Comparison of ENCODE assay signal across 1 cellular context in the genomic region with DNA sequence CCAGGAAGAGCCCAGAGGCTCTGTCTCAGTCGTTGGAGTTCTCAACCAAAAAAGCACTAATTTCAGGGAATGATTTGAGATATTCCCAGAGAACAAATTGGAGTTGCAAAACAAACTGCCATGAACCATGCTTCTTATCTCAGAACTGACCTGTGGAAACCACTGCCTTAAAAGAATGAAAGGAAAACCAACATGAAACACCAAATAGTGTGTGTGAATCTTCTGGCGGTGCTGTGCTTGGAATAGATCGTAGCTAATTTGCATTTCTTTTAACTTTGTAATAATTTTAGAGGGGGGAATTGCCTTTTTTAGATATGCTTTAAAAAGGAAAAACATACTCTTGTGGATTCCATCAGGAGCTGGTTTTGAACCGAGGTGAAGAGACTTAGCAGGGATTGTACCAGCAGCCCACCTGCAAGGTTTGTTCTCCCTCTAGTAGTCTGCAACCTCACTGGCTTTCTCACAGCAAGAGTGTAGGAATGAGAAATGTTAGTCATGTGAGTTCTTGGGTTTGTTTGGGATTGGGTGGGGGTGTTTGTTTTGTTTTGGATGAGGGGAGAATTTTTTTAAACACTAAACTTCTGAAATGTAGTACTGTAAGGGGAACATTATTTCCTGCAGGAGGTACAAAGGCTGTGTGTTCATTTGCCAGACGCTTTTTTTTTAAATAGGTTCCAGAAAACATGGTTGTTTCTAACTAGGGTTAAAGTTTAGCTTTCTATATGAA.
A peak's percentile ranks its signal among the peaks of the same experiment; 100 is the strongest.
TF ChIP-seq lines count a peak whose summit lies in the region.

No MANE protein-coding gene starts in this region.

TF ChIP-seq in HepG2, 621 proteins besides CTCF, POLR2A, EP300 and RAD21 (continued from another document and continues in another):
- TF ChIP-seq ZNF737 (CRISPR knock-in tag; IDR thresholded peaks at IDR 0.05; ENCODE audit: borderline replicate concordance) (no peak), PCBP1 (IDR thresholded peaks at IDR 0.05; ENCODE audit: borderline replicate concordance, low read depth, low read length) (no peak), MEF2D (CRISPR knock-in tag; IDR thresholded peaks at IDR 0.05) (0 out of 2 replicates have a peak, but pooled peaks have one; percentile 29), ZNF672 (CRISPR knock-in tag; IDR thresholded peaks at IDR 0.05) (no peak), ZNF775 (CRISPR knock-in tag; IDR thresholded peaks at IDR 0.05; ENCODE audit: borderline replicate concordance) (no peak), HIVEP1 (CRISPR knock-in tag; IDR thresholded peaks at IDR 0.05) (no peak), ZSCAN9 (CRISPR knock-in tag; IDR thresholded peaks at IDR 0.05; ENCODE audit: borderline replicate concordance) (no peak), BCL6 (CRISPR knock-in tag; IDR thresholded peaks at IDR 0.05) (peak; percentile 30; the same call in 1 of the 2 replicates), ZNF816 (CRISPR knock-in tag; IDR thresholded peaks at IDR 0.05; ENCODE audit: borderline replicate concordance) (no peak), SP2 (CRISPR knock-in tag; IDR thresholded peaks at IDR 0.05) (no peak), FOXC1 (CRISPR knock-in tag; IDR thresholded peaks at IDR 0.05; ENCODE audit: borderline replicate concordance) (no peak), REPIN1 (CRISPR knock-in tag; IDR thresholded peaks at IDR 0.05; ENCODE audit: borderline replicate concordance, low read depth) (0 out of 2 replicates have a peak, but pooled peaks have one; percentile 32), PHF21A (CRISPR knock-in tag; IDR thresholded peaks at IDR 0.05) (peak; percentile 65), CEBPG (CRISPR knock-in tag; IDR thresholded peaks at IDR 0.05) (no peak), ZNF263 (CRISPR knock-in tag; IDR thresholded peaks at IDR 0.05) (no peak), SOX6 (IDR thresholded peaks at IDR 0.05) (no peak), SOX6 (CRISPR knock-in tag; IDR thresholded peaks at IDR 0.05) (peak; percentile 88), ZNF335 (CRISPR knock-in tag; IDR thresholded peaks at IDR 0.05) (no peak), ARNT (IDR thresholded peaks at IDR 0.05) (no peak), NR2F1 (CRISPR knock-in tag; IDR thresholded peaks at IDR 0.05) (no peak), BRD4 (CRISPR knock-in tag; IDR thresholded peaks at IDR 0.05) (no peak), PCBP2 (optimal IDR thresholded peaks at IDR 0.05; ENCODE audit: low read depth, low read length, poor library complexity, severe bottlenecking) (no peak), ZNF747 (CRISPR knock-in tag; IDR thresholded peaks at IDR 0.05; ENCODE audit: borderline replicate concordance) (no peak), SATB2 (CRISPR knock-in tag; IDR thresholded peaks at IDR 0.05) (no peak), TCF7L2 (IDR thresholded peaks at IDR 0.05; ENCODE audit: low read depth, low read length) (no peak; the same call in 1 of the 2 replicates), RFX1 (IDR thresholded peaks at IDR 0.05) (no peak), TEAD3 (CRISPR knock-in tag; optimal IDR thresholded peaks at IDR 0.05; ENCODE audit: borderline replicate concordance) (peak; percentile 71), ZNF746 (CRISPR knock-in tag; IDR thresholded peaks at IDR 0.05) (no peak), DR1 (CRISPR knock-in tag; IDR thresholded peaks at IDR 0.05) (no peak)
- TF ChIP-seq, protein P1, sequence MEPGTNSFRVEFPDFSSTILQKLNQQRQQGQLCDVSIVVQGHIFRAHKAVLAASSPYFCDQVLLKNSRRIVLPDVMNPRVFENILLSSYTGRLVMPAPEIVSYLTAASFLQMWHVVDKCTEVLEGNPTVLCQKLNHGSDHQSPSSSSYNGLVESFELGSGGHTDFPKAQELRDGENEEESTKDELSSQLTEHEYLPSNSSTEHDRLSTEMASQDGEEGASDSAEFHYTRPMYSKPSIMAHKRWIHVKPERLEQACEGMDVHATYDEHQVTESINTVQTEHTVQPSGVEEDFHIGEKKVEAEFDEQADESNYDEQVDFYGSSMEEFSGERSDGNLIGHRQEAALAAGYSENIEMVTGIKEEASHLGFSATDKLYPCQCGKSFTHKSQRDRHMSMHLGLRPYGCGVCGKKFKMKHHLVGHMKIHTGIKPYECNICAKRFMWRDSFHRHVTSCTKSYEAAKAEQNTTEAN (CRISPR knock-in tag; conservative IDR thresholded peaks at IDR 0.05), result no peak
- TF ChIP-seq, protein P2, sequence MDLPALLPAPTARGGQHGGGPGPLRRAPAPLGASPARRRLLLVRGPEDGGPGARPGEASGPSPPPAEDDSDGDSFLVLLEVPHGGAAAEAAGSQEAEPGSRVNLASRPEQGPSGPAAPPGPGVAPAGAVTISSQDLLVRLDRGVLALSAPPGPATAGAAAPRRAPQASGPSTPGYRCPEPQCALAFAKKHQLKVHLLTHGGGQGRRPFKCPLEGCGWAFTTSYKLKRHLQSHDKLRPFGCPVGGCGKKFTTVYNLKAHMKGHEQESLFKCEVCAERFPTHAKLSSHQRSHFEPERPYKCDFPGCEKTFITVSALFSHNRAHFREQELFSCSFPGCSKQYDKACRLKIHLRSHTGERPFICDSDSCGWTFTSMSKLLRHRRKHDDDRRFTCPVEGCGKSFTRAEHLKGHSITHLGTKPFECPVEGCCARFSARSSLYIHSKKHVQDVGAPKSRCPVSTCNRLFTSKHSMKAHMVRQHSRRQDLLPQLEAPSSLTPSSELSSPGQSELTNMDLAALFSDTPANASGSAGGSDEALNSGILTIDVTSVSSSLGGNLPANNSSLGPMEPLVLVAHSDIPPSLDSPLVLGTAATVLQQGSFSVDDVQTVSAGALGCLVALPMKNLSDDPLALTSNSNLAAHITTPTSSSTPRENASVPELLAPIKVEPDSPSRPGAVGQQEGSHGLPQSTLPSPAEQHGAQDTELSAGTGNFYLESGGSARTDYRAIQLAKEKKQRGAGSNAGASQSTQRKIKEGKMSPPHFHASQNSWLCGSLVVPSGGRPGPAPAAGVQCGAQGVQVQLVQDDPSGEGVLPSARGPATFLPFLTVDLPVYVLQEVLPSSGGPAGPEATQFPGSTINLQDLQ (CRISPR knock-in tag; IDR thresholded peaks at IDR 0.05), result no peak
- TF ChIP-seq, protein P3, sequence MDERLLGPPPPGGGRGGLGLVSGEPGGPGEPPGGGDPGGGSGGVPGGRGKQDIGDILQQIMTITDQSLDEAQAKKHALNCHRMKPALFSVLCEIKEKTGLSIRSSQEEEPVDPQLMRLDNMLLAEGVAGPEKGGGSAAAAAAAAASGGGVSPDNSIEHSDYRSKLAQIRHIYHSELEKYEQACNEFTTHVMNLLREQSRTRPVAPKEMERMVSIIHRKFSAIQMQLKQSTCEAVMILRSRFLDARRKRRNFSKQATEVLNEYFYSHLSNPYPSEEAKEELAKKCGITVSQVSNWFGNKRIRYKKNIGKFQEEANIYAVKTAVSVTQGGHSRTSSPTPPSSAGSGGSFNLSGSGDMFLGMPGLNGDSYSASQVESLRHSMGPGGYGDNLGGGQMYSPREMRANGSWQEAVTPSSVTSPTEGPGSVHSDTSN (CRISPR knock-in tag; IDR thresholded peaks at IDR 0.05), result no peak
- TF ChIP-seq, protein P4, sequence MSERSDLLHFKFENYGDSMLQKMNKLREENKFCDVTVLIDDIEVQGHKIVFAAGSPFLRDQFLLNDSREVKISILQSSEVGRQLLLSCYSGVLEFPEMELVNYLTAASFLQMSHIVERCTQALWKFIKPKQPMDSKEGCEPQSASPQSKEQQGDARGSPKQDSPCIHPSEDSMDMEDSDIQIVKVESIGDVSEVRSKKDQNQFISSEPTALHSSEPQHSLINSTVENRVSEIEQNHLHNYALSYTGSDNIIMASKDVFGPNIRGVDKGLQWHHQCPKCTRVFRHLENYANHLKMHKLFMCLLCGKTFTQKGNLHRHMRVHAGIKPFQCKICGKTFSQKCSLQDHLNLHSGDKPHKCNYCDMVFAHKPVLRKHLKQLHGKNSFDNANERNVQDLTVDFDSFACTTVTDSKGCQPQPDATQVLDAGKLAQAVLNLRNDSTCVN (CRISPR knock-in tag; IDR thresholded peaks at IDR 0.05; ENCODE audit: borderline replicate concordance), result no peak
- TF ChIP-seq, protein P5, sequence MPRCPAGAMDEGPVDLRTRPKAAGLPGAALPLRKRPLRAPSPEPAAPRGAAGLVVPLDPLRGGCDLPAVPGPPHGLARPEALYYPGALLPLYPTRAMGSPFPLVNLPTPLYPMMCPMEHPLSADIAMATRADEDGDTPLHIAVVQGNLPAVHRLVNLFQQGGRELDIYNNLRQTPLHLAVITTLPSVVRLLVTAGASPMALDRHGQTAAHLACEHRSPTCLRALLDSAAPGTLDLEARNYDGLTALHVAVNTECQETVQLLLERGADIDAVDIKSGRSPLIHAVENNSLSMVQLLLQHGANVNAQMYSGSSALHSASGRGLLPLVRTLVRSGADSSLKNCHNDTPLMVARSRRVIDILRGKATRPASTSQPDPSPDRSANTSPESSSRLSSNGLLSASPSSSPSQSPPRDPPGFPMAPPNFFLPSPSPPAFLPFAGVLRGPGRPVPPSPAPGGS (CRISPR knock-in tag; IDR thresholded peaks at IDR 0.05), result no peak
- TF ChIP-seq, protein P6, sequence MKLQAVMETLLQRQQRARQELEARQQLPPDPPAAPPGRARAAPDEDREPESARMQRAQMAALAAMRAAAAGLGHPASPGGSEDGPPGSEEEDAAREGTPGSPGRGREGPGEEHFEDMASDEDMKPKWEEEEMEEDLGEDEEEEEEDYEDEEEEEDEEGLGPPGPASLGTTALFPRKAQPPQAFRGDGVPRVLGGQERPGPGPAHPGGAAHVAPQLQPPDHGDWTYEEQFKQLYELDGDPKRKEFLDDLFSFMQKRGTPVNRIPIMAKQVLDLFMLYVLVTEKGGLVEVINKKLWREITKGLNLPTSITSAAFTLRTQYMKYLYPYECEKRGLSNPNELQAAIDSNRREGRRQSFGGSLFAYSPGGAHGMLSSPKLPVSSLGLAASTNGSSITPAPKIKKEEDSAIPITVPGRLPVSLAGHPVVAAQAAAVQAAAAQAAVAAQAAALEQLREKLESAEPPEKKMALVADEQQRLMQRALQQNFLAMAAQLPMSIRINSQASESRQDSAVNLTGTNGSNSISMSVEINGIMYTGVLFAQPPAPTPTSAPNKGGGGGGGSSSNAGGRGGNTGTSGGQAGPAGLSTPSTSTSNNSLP (IDR thresholded peaks at IDR 0.05; ENCODE audit: low read depth, low read length), result no peak
- TF ChIP-seq, protein P7, sequence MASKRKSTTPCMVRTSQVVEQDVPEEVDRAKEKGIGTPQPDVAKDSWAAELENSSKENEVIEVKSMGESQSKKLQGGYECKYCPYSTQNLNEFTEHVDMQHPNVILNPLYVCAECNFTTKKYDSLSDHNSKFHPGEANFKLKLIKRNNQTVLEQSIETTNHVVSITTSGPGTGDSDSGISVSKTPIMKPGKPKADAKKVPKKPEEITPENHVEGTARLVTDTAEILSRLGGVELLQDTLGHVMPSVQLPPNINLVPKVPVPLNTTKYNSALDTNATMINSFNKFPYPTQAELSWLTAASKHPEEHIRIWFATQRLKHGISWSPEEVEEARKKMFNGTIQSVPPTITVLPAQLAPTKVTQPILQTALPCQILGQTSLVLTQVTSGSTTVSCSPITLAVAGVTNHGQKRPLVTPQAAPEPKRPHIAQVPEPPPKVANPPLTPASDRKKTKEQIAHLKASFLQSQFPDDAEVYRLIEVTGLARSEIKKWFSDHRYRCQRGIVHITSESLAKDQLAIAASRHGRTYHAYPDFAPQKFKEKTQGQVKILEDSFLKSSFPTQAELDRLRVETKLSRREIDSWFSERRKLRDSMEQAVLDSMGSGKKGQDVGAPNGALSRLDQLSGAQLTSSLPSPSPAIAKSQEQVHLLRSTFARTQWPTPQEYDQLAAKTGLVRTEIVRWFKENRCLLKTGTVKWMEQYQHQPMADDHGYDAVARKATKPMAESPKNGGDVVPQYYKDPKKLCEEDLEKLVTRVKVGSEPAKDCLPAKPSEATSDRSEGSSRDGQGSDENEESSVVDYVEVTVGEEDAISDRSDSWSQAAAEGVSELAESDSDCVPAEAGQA (IDR thresholded peaks at IDR 0.05; ENCODE audit: low read depth), result no peak
- TF ChIP-seq, protein P7 (CRISPR knock-in tag; IDR thresholded peaks at IDR 0.05; ENCODE audit: borderline replicate concordance), result no peak
- TF ChIP-seq, protein P8, sequence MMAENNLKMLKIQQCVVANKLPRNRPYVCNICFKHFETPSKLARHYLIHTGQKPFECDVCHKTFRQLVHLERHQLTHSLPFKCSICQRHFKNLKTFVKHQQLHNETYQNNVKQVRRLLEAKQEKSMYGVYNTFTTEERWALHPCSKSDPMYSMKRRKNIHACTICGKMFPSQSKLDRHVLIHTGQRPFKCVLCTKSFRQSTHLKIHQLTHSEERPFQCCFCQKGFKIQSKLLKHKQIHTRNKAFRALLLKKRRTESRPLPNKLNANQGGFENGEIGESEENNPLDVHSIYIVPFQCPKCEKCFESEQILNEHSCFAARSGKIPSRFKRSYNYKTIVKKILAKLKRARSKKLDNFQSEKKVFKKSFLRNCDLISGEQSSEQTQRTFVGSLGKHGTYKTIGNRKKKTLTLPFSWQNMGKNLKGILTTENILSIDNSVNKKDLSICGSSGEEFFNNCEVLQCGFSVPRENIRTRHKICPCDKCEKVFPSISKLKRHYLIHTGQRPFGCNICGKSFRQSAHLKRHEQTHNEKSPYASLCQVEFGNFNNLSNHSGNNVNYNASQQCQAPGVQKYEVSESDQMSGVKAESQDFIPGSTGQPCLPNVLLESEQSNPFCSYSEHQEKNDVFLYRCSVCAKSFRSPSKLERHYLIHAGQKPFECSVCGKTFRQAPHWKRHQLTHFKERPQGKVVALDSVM (CRISPR knock-in tag; IDR thresholded peaks at IDR 0.05), result no peak
